25 cellular contexts compared by ENCODE assay signal in the genomic region with DNA sequence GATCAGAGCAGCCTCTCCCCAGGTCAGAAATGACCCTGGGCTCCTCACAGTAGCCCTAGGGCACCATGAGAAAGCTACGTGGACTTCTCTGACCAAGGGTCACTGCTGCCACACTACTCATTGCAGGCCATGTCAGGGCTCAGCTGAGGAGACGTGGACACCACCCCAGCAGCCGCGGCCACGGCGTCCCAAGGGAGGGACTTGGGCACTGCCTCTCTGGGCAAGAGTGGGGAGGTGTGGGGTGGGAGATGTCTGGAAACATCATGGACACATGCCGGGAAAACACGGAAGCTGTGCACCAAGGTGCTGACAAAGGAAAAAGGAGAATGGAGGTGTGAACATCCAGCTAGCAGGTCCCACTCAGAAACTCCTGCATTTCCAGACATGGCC.
"Had no signal": no experiment of that assay in that cellular context is flagged by ENCODE, and none has a peak within 500 bp of the region (broad histone marks: within the 10 kb centered on the region; RNA-seq: fewer than 3 reads in every experiment).

No MANE protein-coding gene starts in this region.

- H3K27me3 Mint-ChIP-seq: naive thymus-derived CD8-positive, alpha-beta T cell; progenitor cell of endocrine pancreas; type B pancreatic cell had no signal

- H3K4me3 Mint-ChIP-seq: naive thymus-derived CD8-positive, alpha-beta T cell; nephron progenitor cell; type B pancreatic cell had no signal

- H3K4me1 ChIP-seq: foreskin keratinocyte, gastroesophageal sphincter, pancreas, right lobe of liver, stomach, tibial artery had no signal

- DNase-seq: effector CD4-positive, alpha-beta T cell; foreskin keratinocyte; left cardiac atrium; lower lobe of right lung; naive thymus-derived CD8-positive, alpha-beta T cell; nephron progenitor cell; occipital lobe; small intestine; stimulated activated CD4-positive, alpha-beta T cell treated with anti-CD3 and anti-CD28 coated beads, Interleukin-15, amount 100 ng/mL, for 24 hours; stimulated activated CD4-positive, alpha-beta T cell treated with anti-CD3 and anti-CD28 coated beads, Interleukin-2, amount 100 ng/mL, for 48 hours; stimulated activated naive CD4-positive, alpha-beta T cell treated with Interleukin-2 at 50 U/mL for 16 hours; stomach; tibial artery had no signal

- H3K27ac Mint-ChIP-seq: progenitor cell of endocrine pancreas, type B pancreatic cell had no signal

- H3K27me3 ChIP-seq: dorsolateral prefrontal cortex, esophagus muscularis mucosa, foreskin keratinocyte, gastroesophageal sphincter, heart left ventricle, hepatocyte, pancreas, right lobe of liver, stomach, tibial artery had no signal

- H3K9me3 Mint-ChIP-seq: naive thymus-derived CD8-positive, alpha-beta T cell; type B pancreatic cell had no signal

- H3K27ac ChIP-seq: esophagus muscularis mucosa, foreskin keratinocyte, gastroesophageal sphincter, heart left ventricle, hepatocyte, lower lobe of right lung, pancreas, right lobe of liver, stomach, tibial artery had no signal

- H3K9me3 ChIP-seq: esophagus muscularis mucosa, gastroesophageal sphincter, heart left ventricle, lower lobe of right lung, pancreas, right lobe of liver, stomach, tibial artery had no signal

- H3K4me3 ChIP-seq: dorsolateral prefrontal cortex, esophagus muscularis mucosa, gastroesophageal sphincter, heart left ventricle, hepatocyte, lower lobe of right lung, pancreas, right lobe of liver, stomach, tibial artery had no signal

- H2AFZ ChIP-seq: hepatocyte had no signal

- H3K4me2 ChIP-seq: hepatocyte had no signal

- ATAC-seq: gastroesophageal sphincter; heart left ventricle; left cardiac atrium; left ventricle myocardium superior; naive thymus-derived CD8-positive, alpha-beta T cell had no signal

- FAIRE-seq: colon, islet of Langerhans, pancreas, small intestine had no signal
